ENCODE assay signal across 8 cellular contexts in the genomic region with DNA sequence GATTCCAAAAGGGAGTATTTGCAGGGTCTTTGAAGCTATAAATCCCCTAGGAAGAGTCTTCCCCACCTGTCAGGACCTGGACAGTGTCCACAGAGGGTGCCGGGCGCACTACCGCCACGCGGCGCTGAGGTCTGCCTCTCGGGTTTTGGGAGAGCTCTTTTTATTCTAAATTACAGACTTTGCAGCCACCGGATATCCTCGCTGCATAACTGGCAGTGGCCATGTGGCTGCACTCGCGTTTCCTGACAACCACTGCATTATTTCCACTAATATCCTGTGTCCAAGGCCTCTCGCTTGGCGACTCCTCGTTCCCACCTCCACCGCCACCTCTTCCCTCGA. TPM values are rescaled to one million over a fixed set of nuclear protein-coding genes. Genes with fewer than 3 reads are reported as not detected.
DNase-seq lines count a peak whose midpoint lies in the region; ATAC-seq, FAIRE-seq and TF ChIP-seq lines count a peak whose summit lies in the region.

No MANE protein-coding gene starts in this region.

- peak overlapping the region; percentile 84 for H2AK9ac ChIP-seq in IMR-90 (replicated peaks; ENCODE audit: low read depth, low read length, poor library complexity)

- FAIRE-seq in D721Med (lab: Jason Lieb, UNC) = no peak

- no peak overlapping the region for H2BK15ac ChIP-seq in IMR-90 (ENCODE audit: low read depth, low read length)

- H3K18ac ChIP-seq in IMR-90 (ENCODE audit: low read depth, low read length) = no peak overlapping the region

- in situ Hi-C loops in IMR-90 (cut with MboI; ENCODE audit: low sequenced_read_pairs) = no loop called here

- intact Hi-C loops in IMR-90 (cut with micrococcal nuclease) (loop anchor here (2.0 to 10.0 kb wide), 3 partner anchors 19 to 321 kb away; no protein-coding TSS in a partner anchor), esophagus squamous epithelium (cut with DNase I) (loop anchor here (10.0 kb wide), 1 partner anchor 109 kb away; no protein-coding TSS in a partner anchor), uterus (cut with DNase I; ENCODE audit: low total_unique reads) (no loop called here)

- BruUV-seq in IMR-90 (replicated peaks; lab: Mats Ljungman, UMichigan) = no TSS peak

- H4K20me1 ChIP-seq in BLaER1 treated with 17β-estradiol and CSF1 and Interleukin-3, amounts not matched to agents 10 nM and 100 nM = peaks cover 0 to 42% (median 36%) of the 10 kb centered on the region in 11 experiments; a peak in 19 of 22 replicates
- H4K20me1 ChIP-seq in IMR-90 (ENCODE audit: insufficient read depth, low read length) = peaks cover under 1% of the 10 kb centered on the region; the same call in 1 of the 2 replicates

- no peak overlapping the region for H2BK5ac ChIP-seq in IMR-90 (ENCODE audit: low read depth, low read length, poor library complexity, severe bottlenecking)

- H3K36me3 ChIP-seq in BLaER1 treated with 17β-estradiol and CSF1 and Interleukin-3, amounts not matched to agents 10 nM and 100 nM = peaks cover 0 to 20% (median 7%) of the 10 kb centered on the region in 11 experiments; a peak in 10 of 22 replicates
- H3K36me3 ChIP-seq in IMR-90 (ENCODE audit: control insufficient read depth, insufficient read depth, low read length) (no peaks in the 10 kb centered on the region), esophagus squamous epithelium (no peaks in the 10 kb centered on the region), uterus (no peaks in the 10 kb centered on the region)

- H3K27ac ChIP-seq in BLaER1 treated with 17β-estradiol and CSF1 and Interleukin-3, amounts not matched to agents 10 nM and 100 nM = peak overlapping the region in 10 of 11 experiments; percentile 23 to 96 (median 94); a peak in 20 of 22 replicates
- H3K27ac ChIP-seq in IMR-90 (ENCODE audit: insufficient read depth, low read length) (peak overlapping the region; percentile 10; the same call in 1 of the 2 replicates), esophagus squamous epithelium (peak overlapping the region; percentile 64 to 92 (median 88)), uterus (peak overlapping the region; percentile 82 to 88)

- ATAC-seq in GM18868 (IDR thresholded peaks at IDR 0.05; ENCODE audit: unreplicated experiment) = peak; percentile 7
- ATAC-seq in IMR-90 (ENCODE audit: low read depth) = peak; percentile 59

- peak; percentile 31 for TF ChIP-seq RAD21 in IMR-90 (IDR thresholded peaks at IDR 0.05; ENCODE audit: low read length)

- DNase-seq in IMR-90 (peak; percentile 61), esophagus squamous epithelium (lab: John Stamatoyannopoulos, UW) (peak; percentile 23), myocyte (ENCODE audit: low read depth) (peak; percentile 63), uterus (peak in 1 of 2 donors; percentile 59), D721Med (ENCODE audit: insufficient read length, low spot score) (no peak)

- H3K4me1 ChIP-seq in BLaER1 treated with 17β-estradiol and CSF1 and Interleukin-3, amounts not matched to agents 10 nM and 100 nM = peaks cover 37 to 56% (median 44%) of the 10 kb centered on the region in 10 experiments
- H3K4me1 ChIP-seq in IMR-90 (ENCODE audit: control insufficient read depth, insufficient read depth, low read length) (peaks cover 2% of the 10 kb centered on the region; the same call in 1 of the 2 replicates), esophagus squamous epithelium (peaks cover 22 to 62% (median 25%) of the 10 kb centered on the region in 3 donors), uterus (peaks cover 0 to 4% of the 10 kb centered on the region in 2 donors)

- H4K8ac ChIP-seq in IMR-90 (ENCODE audit: low read depth in 2 of 2, low read length in 2 of 2) = peak overlapping the region in 1 of 2 experiments; percentile 53; a peak in 1 of 4 replicates

- peak overlapping the region; percentile 94 for H2AFZ ChIP-seq in IMR-90 (replicated peaks; ENCODE audit: low read length, poor library complexity)

- no peak overlapping the region for H3K14ac ChIP-seq in IMR-90 (replicated peaks; ENCODE audit: low read depth, low read length)

- H3K4me2 ChIP-seq in BLaER1 treated with 17β-estradiol and CSF1 and Interleukin-3, amounts not matched to agents 10 nM and 100 nM = peak overlapping the region; percentile 83 to 99 (median 95)
- H3K4me2 ChIP-seq in IMR-90 (ENCODE audit: low read depth, low read length) = peak overlapping the region; percentile 83

- H2AK5ac ChIP-seq in IMR-90 (ENCODE audit: low read depth, low read length) = no peak overlapping the region

- 7% methylated on average over 3 of the region's 16 CpGs; no CpG with 5 or more reads in 1 of the 2 experiments for WGBS in IMR-90 (ENCODE audit: extremely low coverage in 2 of 2, insufficient read length in 1 of 2), 2 experiments
- 1 to 2% methylated on average over 15 to 16 of the region's 16 CpGs for WGBS in esophagus squamous epithelium, 2 donors

- H3K9me1 ChIP-seq in IMR-90 (ENCODE audit: insufficient read depth, low read length) = no peaks in the 10 kb centered on the region; the same call in 1 of the 2 replicates

- dilution Hi-C loops in IMR-90 (cut with HindIII; ENCODE audit: low sequenced_read_pairs, unreplicated experiment) = no loop called here

- no peak for TF ChIP-seq POLR2A in IMR-90 (IDR thresholded peaks at IDR 0.05; ENCODE audit: low read depth, low read length)
- TF ChIP-seq POLR2A in esophagus squamous epithelium (IDR thresholded peaks at IDR 0.05) = no peak
- no peak for TF ChIP-seq POLR2A in uterus (IDR thresholded peaks at IDR 0.05)

- TF ChIP-seq CTCF in IMR-90 (conservative IDR thresholded peaks at IDR 0.05; ENCODE audit: low read depth, low read length) (no peak; the same call in 1 of the 2 replicates), WI38 (IDR thresholded peaks at IDR 0.05; ENCODE audit: low read depth, low read length) (no peak), esophagus squamous epithelium (IDR thresholded peaks at IDR 0.05) (peak in 4 of 6 experiments; percentile 25 to 35 (median 30)), uterus (IDR thresholded peaks at IDR 0.05) (peak; percentile 14 to 39 (median 32)), D721Med (IDR thresholded peaks at IDR 0.05; ENCODE audit: insufficient read depth, missing control alignments) (no peak)

- peak overlapping the region; percentile 75 to 99 (median 88) for H3K4me3 ChIP-seq in BLaER1 treated with 17β-estradiol and CSF1 and Interleukin-3, amounts not matched to agents 10 nM and 100 nM
- H3K4me3 ChIP-seq in IMR-90 (ENCODE audit: insufficient read depth, low read depth, low read length) (peak overlapping the region; percentile 96), WI38 (ENCODE audit: low read depth, low read length) (peak overlapping the region; percentile 88), esophagus squamous epithelium (peak overlapping the region; percentile 73 to 96 (median 82)), uterus (peak overlapping the region; percentile 53 to 77)

- no peak overlapping the region for H2BK20ac ChIP-seq in IMR-90 (ENCODE audit: low read depth, low read length)

- POLR2A ChIA-PET in IMR-90 (lab: Charles Lee; ENCODE audit: unreplicated experiment) = interaction anchor here (0.5 to 0.6 kb wide), 2 partner anchors 22 to 55 kb away, joined by 4 to 5 read pairs; no protein-coding TSS in a partner anchor

- no peak overlapping the region for H2BK120ac ChIP-seq in IMR-90 (ENCODE audit: low read depth, low read length)

- no peak overlapping the region for H4K5ac ChIP-seq in IMR-90 (ENCODE audit: low read depth, low read length)

- no peak overlapping the region for H3K56ac ChIP-seq in IMR-90 (ENCODE audit: extremely low read depth, insufficient read depth, low read length)

- CTCF ChIA-PET in IMR-90 (lab: Yijun Ruan, JAX) = interaction anchor here (0.7 to 1.9 kb wide), 10 partner anchors 18 to 178 kb away, joined by 3 to 11 read pairs (median 4); no protein-coding TSS in a partner anchor

- no peak overlapping the region for H4K91ac ChIP-seq in IMR-90 (ENCODE audit: insufficient read depth, low read depth, low read length)

- no peaks in the 10 kb centered on the region for H3K9me3 ChIP-seq in BLaER1 treated with 17β-estradiol and CSF1 and Interleukin-3, amounts not matched to agents 10 nM and 100 nM (replicated peaks in 1 of 11)
- H3K9me3 ChIP-seq in IMR-90 (ENCODE audit: control insufficient read depth, insufficient read depth, low read length) (no peaks in the 10 kb centered on the region), esophagus squamous epithelium (no peaks in the 10 kb centered on the region), uterus (no peaks in the 10 kb centered on the region)

- H3K9ac ChIP-seq in BLaER1 treated with 17β-estradiol and CSF1 and Interleukin-3, amounts not matched to agents 10 nM and 100 nM = peak overlapping the region; percentile 60 to 98 (median 94); a peak in 21 of 22 replicates
- H3K9ac ChIP-seq in IMR-90 (ENCODE audit: low read depth, low read length) = 0 out of 2 replicates have a peak overlapping the region, but pooled peaks have one; percentile 30

- peaks cover 5 to 25% of the 10 kb centered on the region in 2 experiments for H3K79me1 ChIP-seq in IMR-90 (ENCODE audit: low read depth in 1 of 2, low read length in 2 of 2)

- H3K4ac ChIP-seq in IMR-90 (ENCODE audit: low read depth, low read length) = no peak overlapping the region

- no peak overlapping the region for H3K23ac ChIP-seq in IMR-90 (ENCODE audit: low read depth, low read length)

- no peaks in the 10 kb centered on the region for H3K27me3 ChIP-seq in BLaER1 treated with 17β-estradiol and CSF1 and Interleukin-3, amounts not matched to agents 10 nM and 100 nM
- H3K27me3 ChIP-seq in IMR-90 (ENCODE audit: control insufficient read depth, insufficient read depth, low read length) (no peaks in the 10 kb centered on the region), esophagus squamous epithelium (no peaks in the 10 kb centered on the region), uterus (no peaks in the 10 kb centered on the region)

TF ChIP-seq in IMR-90, 13 proteins besides CTCF, POLR2A, EP300 and RAD21:
- TF ChIP-seq MXI1 (IDR thresholded peaks at IDR 0.05; ENCODE audit: borderline replicate concordance, low read depth, low read length) (peak; percentile 55; the same call in 1 of the 2 replicates), SMC3 (IDR thresholded peaks at IDR 0.05; ENCODE audit: low read depth, low read length) (peak; percentile 21), RCOR1 (IDR thresholded peaks at IDR 0.05; ENCODE audit: insufficient replicate concordance, low read length) (no peak), BHLHE40 (IDR thresholded peaks at IDR 0.05; ENCODE audit: low read depth, low read length) (no peak), NFE2L2 (IDR thresholded peaks at IDR 0.05; ENCODE audit: low read depth, low read length) (no peak)
TF ChIP-seq in IMR-90: peak in this region for 2.

RNA-seq across cellular contexts. Expression of a gene that starts 0.6 kb away (rescaled TPM):
- total RNA-seq in IMR-90 (2012; rRNA removed) = 16.1 and 23.8 TPM in 2 replicates
- polyA plus RNA-seq in IMR-90 (2012; rRNA removed) = 8.2 and 8.4 TPM in 2 replicates
- 3.9 and 4.9 TPM in 2 replicates for polyA plus RNA-seq in IMR-90 (2012; cell fraction: cytosol; rRNA removed)
- 10.1 and 26.3 TPM in 2 replicates for polyA plus RNA-seq in IMR-90 (2012; cell fraction: nucleus; rRNA removed; ENCODE audit: low replicate concordance)
- 10 to 100 TPM in 3 of 4 donors, 1 to 10 TPM in 1; 9.2 to 14.7 (median 12.4) TPM for total RNA-seq in esophagus squamous epithelium
- 12.1 and 13.3 TPM in 2 replicates for total RNA-seq in myocyte
- 3.8 TPM for polyA plus RNA-seq in myocyte (2012)
- total RNA-seq in uterus = 10 to 100 TPM in 3 of 4 donors, 1 to 10 TPM in 1; 2.4 to 49.6 (median 18.0) TPM

Comparison
In these comparisons a context has a peak if more than half of its experiments do, and no peak if none do; other contexts are left out.
1. H3K27ac ChIP-seq: peak in every context shown above with its lines; median percentile 94 in BLaER1 treated with 17β-estradiol and CSF1 and Interleukin-3, amounts not matched to agents 10 nM and 100 nM; 88 in esophagus squamous epithelium; 85 in uterus; 10 in IMR-90.
2. CTCF ChIP-seq: peak in esophagus squamous epithelium (4 of 6) and uterus (4 of 4); none in IMR-90 (single experiment), WI38 (single experiment) and D721Med (single experiment).
3. Peak in every context shown above with its lines, with median percentiles within 50 percentile points of each other: H3K4me3 ChIP-seq.